Comparison of ENCODE assay signal across 15 cellular contexts in genomic region chr22:27115410-27115809, GRCh38.
"Had no signal": no experiment of that assay in that cellular context is flagged by ENCODE, and none has a peak within 500 bp of the region (broad histone marks: within the 10 kb centered on the region; RNA-seq: fewer than 3 reads in every experiment).

No MANE protein-coding gene starts in this region.

- H3K9me3 ChIP-seq: adrenal gland, sigmoid colon, thoracic aorta had no signal

- DNase-seq: activated CD4-positive, alpha-beta T cell treated with anti-CD3 and anti-CD28 coated beads, Interleukin-2, amount 50 U/mL, for 4 hours; activated gamma-delta T cell; caudate nucleus; dorsolateral prefrontal cortex; foreskin melanocyte; glutamatergic neuron; hypothalamus; ovary; sigmoid colon; stimulated activated naive B cell treated with anti-CD40 and anti-IgM and Interleukin-4, amounts not matched to agents 10 μg/mL and 1 μg/mL and 100 μg/mL, for 72 hours; T-helper 2 cell had no signal

- H3K36me3 ChIP-seq: adrenal gland, ovary, sigmoid colon, thoracic aorta had no signal

- H3K4me3 ChIP-seq: adrenal gland, dorsolateral prefrontal cortex, ovary, sigmoid colon, thoracic aorta had no signal

- H3K27ac ChIP-seq: adrenal gland, dorsolateral prefrontal cortex, epithelial cell of prostate, ovary, sigmoid colon, thoracic aorta had no signal

- H3K27me3 ChIP-seq: adrenal gland, ovary, sigmoid colon had no signal

- ATAC-seq: activated naive CD4-positive, alpha-beta T cell treated with anti-CD3 and anti-CD28 coated beads, Interleukin-2, amount 50 U/mL, for 72 hours; stimulated activated naive B cell treated with anti-CD40 and anti-IgM and Interleukin-4, amounts not matched to agents 10 μg/mL and 1 μg/mL and 100 μg/mL, for 72 hours had no signal
